In the genomic region with DNA sequence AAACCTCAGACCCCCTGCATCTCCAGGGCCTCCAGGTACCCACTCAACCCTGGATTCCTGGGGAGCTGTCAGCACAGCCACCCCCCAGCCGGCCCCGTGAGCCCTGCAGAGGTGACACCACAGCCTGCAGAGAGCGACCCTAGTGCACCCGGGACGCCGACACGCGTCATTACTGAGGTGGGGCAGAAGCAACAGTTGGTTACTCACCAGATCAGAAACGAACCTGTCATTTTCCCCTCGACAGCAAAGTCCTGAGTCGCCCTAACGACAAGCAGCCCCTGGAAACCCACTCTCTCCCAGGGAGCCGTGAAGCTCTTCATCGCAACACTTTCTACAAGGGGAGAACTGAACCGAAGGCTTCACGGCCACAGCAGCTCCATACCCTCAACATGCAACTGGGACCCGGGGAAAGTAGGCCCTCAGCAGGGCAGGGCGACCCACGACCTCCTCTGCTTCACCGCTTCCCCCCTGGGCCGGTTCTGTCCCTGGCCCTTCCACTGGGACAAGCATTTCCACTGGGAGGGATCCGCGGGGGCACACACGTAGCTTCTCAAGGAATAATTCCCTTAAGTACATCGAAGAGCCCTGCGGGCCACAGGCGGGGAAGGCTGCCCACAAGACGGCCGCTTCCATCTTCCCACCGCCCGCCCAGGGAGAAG, we compare ENCODE assay signal across 8 cellular contexts. TPM values are rescaled to one million over a fixed set of nuclear protein-coding genes. Genes with fewer than 3 reads are reported as not detected.
DNase-seq lines count a peak whose midpoint lies in the region; ATAC-seq and TF ChIP-seq lines count a peak whose summit lies in the region.

No MANE protein-coding gene starts in this region.

- peaks cover 13% of the 10 kb centered on the region for H3K4me1 Mint-ChIP-seq in Calu3 (ENCODE audit: low read depth, unreplicated experiment)
- peaks cover 36% of the 10 kb centered on the region for H3K4me1 Mint-ChIP-seq in activated naive CD8-positive, alpha-beta T cell treated with anti-CD3 and anti-CD28 coated beads for 36 hours

- intact Hi-C loops in Calu3 (cut with micrococcal nuclease; ENCODE audit: unreplicated experiment) = loop anchor here (2.0 kb wide), 1 partner anchor 49 kb away; no protein-coding TSS in a partner anchor

- DNase-seq in Calu3 = peak; percentile 37
- peak; percentile 40 to 61 for DNase-seq in SJSA1 (ENCODE audit: low read depth in 1 of 2, low spot score in 2 of 2)
- DNase-seq in activated naive CD8-positive, alpha-beta T cell treated with anti-CD3 and anti-CD28 coated beads for 36 hours = peak; percentile 78
- no peak for DNase-seq in kidney epithelial cell (ENCODE audit: low read depth)
- DNase-seq in stimulated activated CD4-positive, alpha-beta T cell treated with anti-CD3 and anti-CD28 coated beads, TNF-alpha, amount 100 ng/mL, for 1 hour (ENCODE audit: low read depth in 3 of 3, low spot score in 1 of 3) = peak in 2 of 3 donors; percentile 39 to 48
- no peak for DNase-seq in OCI-M2 (lab: John Stamatoyannopoulos, UW; ENCODE audit: unreplicated experiment)

- peak overlapping the region; percentile 83 for H3K27ac ChIP-seq in SJSA1

- H3K4me3 ChIP-seq in SJSA1 (peak overlapping the region; percentile 97), kidney epithelial cell (ENCODE audit: low read depth, low read length) (peak overlapping the region; percentile 79)

- H3K36me3 ChIP-seq in SJSA1 (peaks cover 53% of the 10 kb centered on the region), kidney epithelial cell (ENCODE audit: control insufficient read depth, insufficient read depth, low read length) (peaks cover 5% of the 10 kb centered on the region)

- no peaks in the 10 kb centered on the region for H3K27me3 Mint-ChIP-seq in Calu3 (ENCODE audit: unreplicated experiment)
- no peaks in the 10 kb centered on the region for H3K27me3 Mint-ChIP-seq in activated naive CD8-positive, alpha-beta T cell treated with anti-CD3 and anti-CD28 coated beads for 36 hours

- TSS peak; percentile 21 for BruUV-seq in Calu3 (replicated peaks; lab: Mats Ljungman, UMichigan)

- H3K27me3 ChIP-seq in SJSA1 (replicated peaks) = no peaks in the 10 kb centered on the region
- no peaks in the 10 kb centered on the region for H3K27me3 ChIP-seq in kidney epithelial cell (ENCODE audit: control insufficient read depth, insufficient read depth, low read length)

- peak overlapping the region; percentile 85 for H3K4me3 Mint-ChIP-seq in Calu3 (ENCODE audit: low read depth, unreplicated experiment)
- peak overlapping the region; percentile 93 for H3K4me3 Mint-ChIP-seq in activated naive CD8-positive, alpha-beta T cell treated with anti-CD3 and anti-CD28 coated beads for 36 hours

- CTCF ChIA-PET in Calu3 (lab: Charles Lee) = no interaction called here

- no peak for TF ChIP-seq CTCF in Calu3 (IDR thresholded peaks at IDR 0.05; ENCODE audit: unreplicated experiment)
- TF ChIP-seq CTCF in kidney epithelial cell (IDR thresholded peaks at IDR 0.05; ENCODE audit: insufficient read depth, low read length, poor library complexity, severe bottlenecking) = no peak

- H3K9me3 ChIP-seq in SJSA1 (replicated peaks) = 0 out of 2 replicates have a peak, but pooled peaks cover 2% of the 10 kb centered on the region

- H3K9me3 Mint-ChIP-seq in Calu3 (ENCODE audit: low read depth, unreplicated experiment) = peaks cover 6% of the 10 kb centered on the region
- peaks cover 2% of the 10 kb centered on the region for H3K9me3 Mint-ChIP-seq in activated naive CD8-positive, alpha-beta T cell treated with anti-CD3 and anti-CD28 coated beads for 36 hours

- peaks cover 14% of the 10 kb centered on the region for H3K4me1 ChIP-seq in SJSA1 (replicated peaks)

- H3K36me3 Mint-ChIP-seq in Calu3 (ENCODE audit: insufficient read depth, unreplicated experiment) = peaks cover 73% of the 10 kb centered on the region
- H3K36me3 Mint-ChIP-seq in activated naive CD8-positive, alpha-beta T cell treated with anti-CD3 and anti-CD28 coated beads for 36 hours = peaks cover 18% of the 10 kb centered on the region

- ATAC-seq in HG03565 (IDR thresholded peaks at IDR 0.05; ENCODE audit: unreplicated experiment) (no peak), GM21367 (IDR thresholded peaks at IDR 0.05; ENCODE audit: unreplicated experiment) (no peak)

- peak overlapping the region; percentile 71 for H3K27ac Mint-ChIP-seq in Calu3 (ENCODE audit: unreplicated experiment)
- peak overlapping the region; percentile 92 for H3K27ac Mint-ChIP-seq in activated naive CD8-positive, alpha-beta T cell treated with anti-CD3 and anti-CD28 coated beads for 36 hours

RNA-seq across cellular contexts. Expression of a gene that starts 1.6 kb away (rescaled TPM):
- total RNA-seq in Calu3 (2022) = 38.8 and 41.4 TPM in 2 replicates
- 25.1 and 28.2 TPM in 2 replicates for total RNA-seq in SJSA1 (2014; rRNA removed; shearing (Covaris generic))
- 10 to 100 TPM; 22.7 to 23.2 TPM for total RNA-seq in activated naive CD8-positive, alpha-beta T cell treated with anti-CD3 and anti-CD28 coated beads for 36 hours
- 35.4 and 37.2 TPM in 2 replicates for total RNA-seq in kidney epithelial cell

RNA-seq across cellular contexts. Expression of a gene that starts 27.6 kb away (rescaled TPM):
- total RNA-seq in Calu3 (2022) (28.1 and 30.0 TPM in 2 replicates), kidney epithelial cell (28.8 and 34.4 TPM in 2 replicates)
- 9.8 and 11.7 TPM in 2 replicates for total RNA-seq in SJSA1 (2014; rRNA removed; shearing (Covaris generic))
- total RNA-seq in activated naive CD8-positive, alpha-beta T cell treated with anti-CD3 and anti-CD28 coated beads for 36 hours = 10 to 100 TPM; 20.6 to 20.7 TPM

Comparison
In these comparisons a context has a peak if more than half of its experiments do, and no peak if none do; other contexts are left out.
1. DNase-seq: peak in Calu3 (single experiment), SJSA1 (2 of 2), activated naive CD8-positive, alpha-beta T cell treated with anti-CD3 and anti-CD28 coated beads for 36 hours (single experiment) and stimulated activated CD4-positive, alpha-beta T cell treated with anti-CD3 and anti-CD28 coated beads, TNF-alpha, amount 100 ng/mL, for 1 hour (2 of 3); none in kidney epithelial cell (single experiment) and OCI-M2 (single experiment).